9 cellular contexts compared by ENCODE assay signal in the genomic region with DNA sequence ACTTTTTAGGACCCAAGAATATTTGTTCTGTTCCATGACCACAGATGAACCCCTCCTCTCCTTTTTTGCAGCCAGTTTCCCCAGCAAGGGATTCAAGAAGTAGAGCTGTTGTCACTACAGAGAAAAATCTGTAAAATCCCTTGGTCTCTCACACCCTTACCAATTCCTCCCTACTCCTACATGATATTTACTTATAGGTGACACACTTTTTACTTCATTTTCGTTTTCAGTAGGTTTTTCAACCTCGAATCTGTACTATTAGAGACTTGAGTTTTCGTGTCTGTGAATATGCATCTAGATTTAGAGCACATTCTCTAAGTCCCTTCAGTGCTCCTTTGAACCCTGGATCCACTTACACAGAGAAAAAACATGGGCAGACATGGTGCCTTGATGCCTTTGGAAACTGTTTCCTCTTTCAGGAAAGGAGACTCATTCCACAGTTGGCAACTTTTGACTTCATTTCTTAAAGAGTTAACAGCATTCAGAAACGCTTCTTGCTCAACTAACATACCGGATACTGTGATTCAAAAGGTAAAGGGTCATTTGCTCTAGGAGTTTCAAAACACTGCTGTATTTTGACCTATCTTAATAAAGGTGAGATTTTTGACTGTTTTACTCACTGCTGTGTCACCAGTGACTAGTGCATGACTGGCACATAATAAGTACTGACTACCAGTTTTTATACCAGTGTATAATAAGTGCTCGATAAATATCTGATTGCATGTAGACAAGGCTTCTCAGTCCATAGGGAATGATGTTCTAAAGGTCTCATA. TPM values are rescaled to one million over a fixed set of nuclear protein-coding genes. Genes with fewer than 3 reads are reported as not detected.
DNase-seq lines count a peak whose midpoint lies in the region; ATAC-seq and TF ChIP-seq lines count a peak whose summit lies in the region.
"Had no signal": no experiment of that assay in that cellular context is flagged by ENCODE, and none has a peak within 500 bp of the region (broad histone marks: within the 10 kb centered on the region; RNA-seq: fewer than 3 reads in every experiment).

No MANE protein-coding gene starts in this region.

- ATAC-seq in HG02763 (IDR thresholded peaks at IDR 0.05; ENCODE audit: unreplicated experiment), result peak; percentile 53

- H2BK12ac ChIP-seq in mesenchymal stem cell (ENCODE audit: low read length in 2 of 2), result no peak overlapping the region

- H3K18ac ChIP-seq in mesenchymal stem cell (ENCODE audit: low read depth in 1 of 2, low read length in 2 of 2), result no peak overlapping the region

- no peaks in the 10 kb centered on the region for H3K27me3 ChIP-seq in mesenchymal stem cell (ENCODE audit: control insufficient read depth in 1 of 2, insufficient read depth in 1 of 2, low read length in 2 of 2)
- H3K27me3 ChIP-seq in CD4-positive, alpha-beta memory T cell (ENCODE audit: insufficient read depth, low read length), result no peaks in the 10 kb centered on the region

- no peak overlapping the region for H3K27ac Mint-ChIP-seq in activated CD4-positive, alpha-beta memory T cell treated with anti-CD3 and anti-CD28 coated beads for 36 hours
- H3K27ac Mint-ChIP-seq in CD4-positive, alpha-beta memory T cell, result no peak overlapping the region

- no peaks in the 10 kb centered on the region for H3K79me1 ChIP-seq in mesenchymal stem cell (replicated peaks; ENCODE audit: low read length, poor library complexity, severe bottlenecking)

- H2BK15ac ChIP-seq in mesenchymal stem cell (ENCODE audit: low read depth, poor library complexity, severe bottlenecking), result no peak overlapping the region

- H2BK5ac ChIP-seq in mesenchymal stem cell (ENCODE audit: low read depth, low read length, poor library complexity, severe bottlenecking), result no peak overlapping the region

- no peak overlapping the region for H2BK120ac ChIP-seq in mesenchymal stem cell (ENCODE audit: low read depth, low read length)

- H3K4me1 Mint-ChIP-seq in activated CD4-positive, alpha-beta memory T cell treated with anti-CD3 and anti-CD28 coated beads for 36 hours (ENCODE audit: low read depth), result no peaks in the 10 kb centered on the region
- no peaks in the 10 kb centered on the region for H3K4me1 Mint-ChIP-seq in CD4-positive, alpha-beta memory T cell

- peaks cover 7% of the 10 kb centered on the region for H3K4me1 ChIP-seq in mesenchymal stem cell (ENCODE audit: control insufficient read depth, insufficient read depth, low read depth, low read length)
- no peaks in the 10 kb centered on the region for H3K4me1 ChIP-seq in CD4-positive, alpha-beta memory T cell (ENCODE audit: insufficient read depth, low read length)

- H2AFZ ChIP-seq in mesenchymal stem cell (ENCODE audit: low read depth, low read length), result no peak overlapping the region

- H3K9me3 Mint-ChIP-seq in activated CD4-positive, alpha-beta memory T cell treated with anti-CD3 and anti-CD28 coated beads for 36 hours, result peaks cover 5% of the 10 kb centered on the region
- H3K9me3 Mint-ChIP-seq in CD4-positive, alpha-beta memory T cell, result peaks cover 0 to 9% (median 5%) of the 10 kb centered on the region in 8 donors

- no peak overlapping the region for H4K91ac ChIP-seq in mesenchymal stem cell (ENCODE audit: low read length)

- peaks cover 13% of the 10 kb centered on the region for H3K27me3 Mint-ChIP-seq in activated CD4-positive, alpha-beta memory T cell treated with anti-CD3 and anti-CD28 coated beads for 36 hours
- H3K27me3 Mint-ChIP-seq in CD4-positive, alpha-beta memory T cell, result peaks cover 10 to 11% of the 10 kb centered on the region in 2 donors

- H3K4me3 Mint-ChIP-seq in activated CD4-positive, alpha-beta memory T cell treated with anti-CD3 and anti-CD28 coated beads for 36 hours, result no peak overlapping the region
- no peak overlapping the region for H3K4me3 Mint-ChIP-seq in CD4-positive, alpha-beta memory T cell
- H3K4me3 Mint-ChIP-seq: activated T-cell treated with anti-CD3 and anti-CD28 coated beads, Interleukin-2, amount 50 U/mL, for 4 hours had no signal

- peak; percentile 97 for DNase-seq in ELR (ENCODE audit: low read depth)
- peak; percentile 71 for DNase-seq in mesenchymal stem cell
- no peak for DNase-seq in activated CD4-positive, alpha-beta memory T cell treated with anti-CD3 and anti-CD28 coated beads for 36 hours
- no peak for DNase-seq in NCI-H2171 treated with DMSO at 0.1 percent for 48 hours (lab: John Stamatoyannopoulos, UW)
- DNase-seq in coronary artery (ENCODE audit: low spot score), result no peak
- no peak for DNase-seq in CD4-positive, alpha-beta memory T cell
- DNase-seq: activated T-cell treated with anti-CD3 and anti-CD28 coated beads, Interleukin-2, amount 50 U/mL, for 4 hours had no signal

- no peak overlapping the region for H3K4ac ChIP-seq in mesenchymal stem cell (ENCODE audit: low read depth in 1 of 2, low read length in 2 of 2)

- H3K14ac ChIP-seq in mesenchymal stem cell (ENCODE audit: low read length in 2 of 2), result no peak overlapping the region

- no peak overlapping the region for H3K23ac ChIP-seq in mesenchymal stem cell (ENCODE audit: low read length in 2 of 2)

- H3K27ac ChIP-seq in angular gyrus (ENCODE audit: low read depth, low read length) (peak overlapping the region; percentile 14), mesenchymal stem cell (ENCODE audit: low read length, poor library complexity, severe bottlenecking) (peak overlapping the region; percentile 61), coronary artery (peak overlapping the region in 1 of 2 donors; percentile 57)
- no peak overlapping the region for H3K27ac ChIP-seq in CD4-positive, alpha-beta memory T cell (ENCODE audit: low read depth, low read length)

- H2AK5ac ChIP-seq in mesenchymal stem cell (ENCODE audit: low read length, severe bottlenecking), result no peak overlapping the region

- H3K9ac ChIP-seq in mesenchymal stem cell (ENCODE audit: low read length), result peak overlapping the region; percentile 77

- POLR2A ChIA-PET in activated CD4-positive, alpha-beta memory T cell treated with anti-CD3 and anti-CD28 coated beads for 36 hours (lab: Charles Lee), result no interaction called here
- POLR2A ChIA-PET in CD4-positive, alpha-beta memory T cell (lab: Charles Lee; ENCODE audit: partially characterized antibody), result no interaction called here

- CTCF ChIA-PET in activated CD4-positive, alpha-beta memory T cell treated with anti-CD3 and anti-CD28 coated beads for 36 hours (lab: Charles Lee), result interaction anchor here (1.6 kb wide), 1 partner anchor 24 kb away, joined by 7 read pairs; no protein-coding TSS in a partner anchor
- CTCF ChIA-PET in CD4-positive, alpha-beta memory T cell (lab: Charles Lee; ENCODE audit: partially characterized antibody), result no interaction called here

- H3K36me3 Mint-ChIP-seq in activated CD4-positive, alpha-beta memory T cell treated with anti-CD3 and anti-CD28 coated beads for 36 hours, result no peaks in the 10 kb centered on the region
- no peaks in the 10 kb centered on the region for H3K36me3 Mint-ChIP-seq in CD4-positive, alpha-beta memory T cell

- peaks cover 0 to 82% of the 10 kb centered on the region in 2 experiments for H3K36me3 ChIP-seq in mesenchymal stem cell (ENCODE audit: control insufficient read depth in 1 of 2, insufficient read depth in 2 of 2, low read depth in 1 of 2, low read length in 2 of 2)
- H3K36me3 ChIP-seq in CD4-positive, alpha-beta memory T cell (ENCODE audit: insufficient read depth, low read length), result no peaks in the 10 kb centered on the region

- intact Hi-C loops in activated CD4-positive, alpha-beta memory T cell treated with anti-CD3 and anti-CD28 coated beads for 36 hours (cut with micrococcal nuclease), result no loop called here
- intact Hi-C loops in CD4-positive, alpha-beta memory T cell (cut with micrococcal nuclease), result no loop called here

- H3K4me3 ChIP-seq in mesenchymal stem cell (ENCODE audit: insufficient read depth in 1 of 2, low read depth in 1 of 2, low read length in 2 of 2) (no peak overlapping the region), coronary artery (no peak overlapping the region)
- H3K4me3 ChIP-seq in CD4-positive, alpha-beta memory T cell (ENCODE audit: low read length in 2 of 2), result no peak overlapping the region

- no peak overlapping the region for H3K4me2 ChIP-seq in mesenchymal stem cell (ENCODE audit: low read length, poor library complexity, severe bottlenecking)

- 65% methylated on average over 6 of the region's 6 CpGs for WGBS in mesenchymal stem cell

- H3K9me3 ChIP-seq in mesenchymal stem cell (ENCODE audit: control insufficient read depth, low read length), result no peaks in the 10 kb centered on the region
- H3K9me3 ChIP-seq in CD4-positive, alpha-beta memory T cell (ENCODE audit: control insufficient read depth in 1 of 2, low read length in 2 of 2), result no peaks in the 10 kb centered on the region

- H4K8ac ChIP-seq in mesenchymal stem cell (ENCODE audit: low read length), result no peak overlapping the region

- no peak for TF ChIP-seq CTCF in coronary artery (IDR thresholded peaks at IDR 0.05)

RNA-seq across cellular contexts. Expression of a gene that starts 50.6 kb away (rescaled TPM):
- 51.1 TPM for polyA plus RNA-seq in mesenchymal stem cell (2013, experiment 1 of 2)
- polyA plus RNA-seq in mesenchymal stem cell (2013, experiment 2 of 2), result 47.5 TPM
- not detected for total RNA-seq in activated CD4-positive, alpha-beta memory T cell treated with anti-CD3 and anti-CD28 coated beads for 36 hours
- total RNA-seq in CD4-positive, alpha-beta memory T cell, result not detected
- not detected for polyA plus RNA-seq in CD4-positive, alpha-beta memory T cell

Comparison
In these comparisons a context has a peak if more than half of its experiments do, and no peak if none do; other contexts are left out.
1. DNase-seq: peak in ELR (single experiment) and mesenchymal stem cell (single experiment); none in activated CD4-positive, alpha-beta memory T cell treated with anti-CD3 and anti-CD28 coated beads for 36 hours (single experiment), NCI-H2171 treated with DMSO at 0.1 percent for 48 hours (single experiment), coronary artery (single experiment) and CD4-positive, alpha-beta memory T cell (0 of 5).